In genomic region chr17:27952366-27952765, GRCh38 we compare ENCODE assay signal across 29 cellular contexts.
"Had no signal": no experiment of that assay in that cellular context is flagged by ENCODE, and none has a peak within 500 bp of the region (broad histone marks: within the 10 kb centered on the region; RNA-seq: fewer than 3 reads in every experiment).

No MANE protein-coding gene starts in this region.

- H3K9ac ChIP-seq: neural progenitor cell had no signal

- H3K36me3 ChIP-seq: gastroesophageal sphincter, neural progenitor cell, prostate gland, right atrium auricular region, tibial artery had no signal

- H3K9me3 ChIP-seq: gastroesophageal sphincter, mucosa of descending colon, prostate gland, right atrium auricular region, testis, tibial artery had no signal

- H3K4me3 ChIP-seq: dorsolateral prefrontal cortex, gastroesophageal sphincter, mucosa of descending colon, neural progenitor cell, prostate gland, right atrium auricular region, smooth muscle cell, testis, tibial artery had no signal

- H3K27me3 ChIP-seq: dorsolateral prefrontal cortex, neural progenitor cell, right atrium auricular region, testis had no signal

- H3K4me1 ChIP-seq: gastroesophageal sphincter, prostate gland, testis, tibial artery had no signal

- ATAC-seq: esophagus mucosa; gastroesophageal sphincter; left colon; mucosa of descending colon; natural killer cell treated with Interleukin-12 subunit alpha and Interleukin-12 subunit beta and Interleukin-15 and Interleukin-18, amount 100 ng/mL, for 72 hours; sciatic nerve had no signal

- H3K4me2 ChIP-seq: neural progenitor cell, smooth muscle cell had no signal

- H3K27ac ChIP-seq: epithelial cell of prostate, gastroesophageal sphincter, neural progenitor cell, prostate gland, right atrium auricular region, testis, tibial artery had no signal

- DNase-seq: dorsolateral prefrontal cortex; effector CD4-positive, alpha-beta T cell; foreskin fibroblast; hypothalamus; immature natural killer cell; islet precursor cell; kidney glomerular epithelial cell; left colon; mesenchymal stem cell; mucosa of descending colon; naive B cell; nucleus accumbens; stimulated activated CD4-positive, alpha-beta T cell treated with anti-CD3 and anti-CD28 coated beads, Interleukin-12 subunit alpha, Interleukin-12 subunit beta, amount 100 ng/mL, for 4 hours; stimulated activated CD4-positive, alpha-beta T cell treated with anti-CD3 and anti-CD28 coated beads, Interleukin-1b, Interleukin-23, amount 100 ng/mL, for 48 hours; stimulated activated CD4-positive, alpha-beta T cell treated with anti-CD3 and anti-CD28 coated beads, Interleukin-4, amount 100 ng/mL, for 1 hour; stimulated activated CD8-positive, alpha-beta memory T cell treated with anti-CD3 and anti-CD28 coated beads, Interleukin-4, amount 100 ng/mL, for 48 hours; stimulated activated naive CD4-positive, alpha-beta T cell treated with Interleukin-2 at 50 U/mL for 16 hours; substantia nigra; testis; tibial artery had no signal
